1 cellular context compared by ENCODE assay signal in genomic region chr17:48101012-48101720, GRCh38.
TF ChIP-seq lines count a peak whose summit lies in the region.

Gene CBX1, minus strand, starts transcription at chr17:48101478. Its CDS starts 24,474 bp downstream, at chr17:48077004.

TF ChIP-seq in HepG2, 621 proteins besides CTCF, POLR2A, EP300 and RAD21 (continued from another document and continues in another):
- TF ChIP-seq ZHX2 (IDR thresholded peaks at IDR 0.05; ENCODE audit: low read depth) (no peak; the same call in 1 of the 2 replicates), ZHX2 (CRISPR knock-in tag; IDR thresholded peaks at IDR 0.05; ENCODE audit: borderline replicate concordance) (0 out of 2 replicates have a peak, but pooled peaks have one; percentile 51), HIC2 (CRISPR knock-in tag; IDR thresholded peaks at IDR 0.05; ENCODE audit: low read depth) (no peak; the same call in 1 of the 2 replicates), ZNF317 (CRISPR knock-in tag; IDR thresholded peaks at IDR 0.05) (peak; percentile 39; the same call in 1 of the 2 replicates), USF2 (IDR thresholded peaks at IDR 0.05; ENCODE audit: low read depth, low read length) (no peak), USF2 (CRISPR knock-in tag; IDR thresholded peaks at IDR 0.05; ENCODE audit: borderline replicate concordance) (no peak; the same call in 1 of the 2 replicates), SAP130 (CRISPR knock-in tag; IDR thresholded peaks at IDR 0.05; ENCODE audit: low read depth) (peak; percentile 93), ZNF576 (CRISPR knock-in tag; IDR thresholded peaks at IDR 0.05) (0 out of 2 replicates have a peak, but pooled peaks have one; percentile 6), ZNF556 (CRISPR knock-in tag; IDR thresholded peaks at IDR 0.05; ENCODE audit: borderline replicate concordance) (peak; percentile 48; the same call in 1 of the 2 replicates), RARG (CRISPR knock-in tag; IDR thresholded peaks at IDR 0.05; ENCODE audit: low read depth) (no peak), ELF4 (CRISPR knock-in tag; IDR thresholded peaks at IDR 0.05; ENCODE audit: borderline replicate concordance) (no peak), HBP1 (CRISPR knock-in tag; IDR thresholded peaks at IDR 0.05; ENCODE audit: low read depth) (peak; percentile 73; the same call in 1 of the 2 replicates), YEATS4 (CRISPR knock-in tag; IDR thresholded peaks at IDR 0.05; ENCODE audit: borderline replicate concordance) (peak; percentile 95), TERF1 (CRISPR knock-in tag; IDR thresholded peaks at IDR 0.05) (peak; percentile 11; the same call in 1 of the 2 replicates), PHF21A (CRISPR knock-in tag; IDR thresholded peaks at IDR 0.05) (peak; percentile 90), MXI1 (IDR thresholded peaks at IDR 0.05; ENCODE audit: borderline replicate concordance, low read depth, low read length) (no peak), MLLT10 (CRISPR knock-in tag; IDR thresholded peaks at IDR 0.05) (no peak), KMT2A (CRISPR knock-in tag; IDR thresholded peaks at IDR 0.05) (peak; percentile 77; the same call in 1 of the 2 replicates), SMYD3 (CRISPR knock-in tag; IDR thresholded peaks at IDR 0.05) (peak; percentile 70), BHLHE40 (IDR thresholded peaks at IDR 0.05; ENCODE audit: low read length) (no peak), ZNF124 (CRISPR knock-in tag; IDR thresholded peaks at IDR 0.05) (peak; percentile 100), HES4 (CRISPR knock-in tag; IDR thresholded peaks at IDR 0.05; ENCODE audit: borderline replicate concordance) (peak; percentile 87), ZNF674 (CRISPR knock-in tag; IDR thresholded peaks at IDR 0.05; ENCODE audit: low read depth) (no peak; the same call in 1 of the 2 replicates), ZNF713 (CRISPR knock-in tag; IDR thresholded peaks at IDR 0.05) (no peak; the same call in 1 of the 2 replicates), MTA1 (CRISPR knock-in tag; IDR thresholded peaks at IDR 0.05; ENCODE audit: borderline replicate concordance) (peak; percentile 84; the same call in 1 of the 2 replicates), SRF (IDR thresholded peaks at IDR 0.05; ENCODE audit: low read depth, low read length) (no peak), THAP8 (CRISPR knock-in tag; IDR thresholded peaks at IDR 0.05; ENCODE audit: borderline replicate concordance) (0 out of 2 replicates have a peak, but pooled peaks have one; percentile 95), ZBTB40 (IDR thresholded peaks at IDR 0.05) (no peak), ZBTB40 (CRISPR knock-in tag; IDR thresholded peaks at IDR 0.05) (peak; percentile 67; the same call in 1 of the 2 replicates), STAG1 (CRISPR knock-in tag; IDR thresholded peaks at IDR 0.05) (no peak), HMGA1 (CRISPR knock-in tag; conservative IDR thresholded peaks at IDR 0.05) (no peak), SALL1 (CRISPR knock-in tag; IDR thresholded peaks at IDR 0.05) (peak; percentile 93), PAWR (CRISPR knock-in tag; IDR thresholded peaks at IDR 0.05; ENCODE audit: borderline replicate concordance) (peak; percentile 71; the same call in 1 of the 2 replicates)
